Comparison of ENCODE assay signal across 8 cellular contexts in the genomic region with DNA sequence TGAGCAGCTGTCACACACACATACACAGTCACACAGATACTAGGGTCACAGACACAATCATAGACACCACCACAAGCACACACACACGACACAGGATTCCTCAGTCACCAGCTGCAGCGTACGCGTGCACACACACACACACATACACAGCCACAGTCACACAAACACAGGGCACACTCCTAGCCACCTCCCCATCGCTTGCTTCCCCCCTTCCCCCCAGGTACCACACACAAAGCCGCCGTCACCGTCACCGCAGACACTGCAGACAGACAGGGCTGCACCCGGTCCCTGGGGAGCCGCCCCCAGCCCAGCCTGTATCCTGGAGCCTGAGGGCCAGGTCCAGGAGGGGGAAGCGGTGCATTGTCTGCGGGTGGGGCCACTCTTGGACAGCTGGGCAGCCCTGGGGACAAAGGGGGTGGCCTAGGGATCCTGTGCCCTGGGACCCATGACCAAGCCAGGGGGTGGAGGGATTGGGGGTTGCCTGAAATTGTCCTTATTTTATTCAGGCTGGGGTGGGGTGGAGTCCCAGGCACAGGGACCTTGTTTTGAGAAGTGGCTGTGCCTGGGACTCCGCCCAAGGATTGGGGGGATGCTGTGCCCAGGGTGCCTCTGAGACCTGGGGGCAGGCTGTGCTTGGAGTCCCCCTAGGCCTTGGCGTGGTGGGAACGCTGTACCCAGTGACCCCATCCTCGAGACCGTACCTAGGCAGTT. TPM values are rescaled to one million over a fixed set of nuclear protein-coding genes. Genes with fewer than 3 reads are reported as not detected.
DNase-seq lines count a peak whose midpoint lies in the region; ATAC-seq and TF ChIP-seq lines count a peak whose summit lies in the region.

No MANE protein-coding gene starts in this region.

- peak; percentile 15 for DNase-seq in AG10803 (ENCODE audit: low read depth)
- no peak for DNase-seq in mammary epithelial cell
- DNase-seq in lower lobe of right lung, result no peak
- no peak for DNase-seq in aorta
- DNase-seq in DMS114 treated with DMSO at 0.1 percent for 48 hours (lab: John Stamatoyannopoulos, UW; ENCODE audit: unreplicated experiment), result no peak
- DNase-seq in AML-193 (lab: John Stamatoyannopoulos, UW), result no peak
- DNase-seq in 8988T, result no peak

- ATAC-seq in lower lobe of right lung, result no peak
- no peak for ATAC-seq in aorta (ENCODE audit: low FRiP score)

- H2AFZ ChIP-seq in mammary epithelial cell (ENCODE audit: low read depth, low read length), result peak overlapping the region; percentile 50

- H3K9me3 ChIP-seq in HUES64 (ENCODE audit: insufficient read depth, low read depth, low read length) (no peaks in the 10 kb centered on the region), mammary epithelial cell (replicated peaks; ENCODE audit: insufficient read depth, low read length) (no peaks in the 10 kb centered on the region), lower lobe of right lung (no peaks in the 10 kb centered on the region), aorta (ENCODE audit: control insufficient read depth, low read length) (no peaks in the 10 kb centered on the region)

- no peaks in the 10 kb centered on the region for H4K20me1 ChIP-seq in mammary epithelial cell (ENCODE audit: insufficient read depth, low read length)

- no peak for TF ChIP-seq CTCF in AG10803 (conservative IDR thresholded peaks at IDR 0.05; ENCODE audit: low read length)
- no peak for TF ChIP-seq CTCF in mammary epithelial cell (conservative IDR thresholded peaks at IDR 0.05 in 1 of 2, IDR thresholded peaks at IDR 0.05 in 1 of 2; ENCODE audit: extremely low read depth in 1 of 2, insufficient read depth in 1 of 2, low read depth in 1 of 2, low read length in 2 of 2)
- no peak for TF ChIP-seq CTCF in lower lobe of right lung (IDR thresholded peaks at IDR 0.05)

- H3K27ac ChIP-seq in HUES64 (ENCODE audit: low read depth, low read length) (no peak overlapping the region), mammary epithelial cell (ENCODE audit: insufficient read depth, low read depth, low read length) (no peak overlapping the region), lower lobe of right lung (peak overlapping the region; percentile 69), aorta (ENCODE audit: low read depth in 1 of 2, low read length in 2 of 2) (peak overlapping the region in 1 of 2 donors; percentile 38)

- WGBS in HUES64, result 27% methylated on average over 18 of the region's 18 CpGs
- WGBS in mammary epithelial cell (ENCODE audit: low coverage, missing lambda C conversion rate), result 17% methylated on average over 7 of the region's 18 CpGs
- 5% methylated on average over 18 of the region's 18 CpGs for whole genome bisulfite sequencing in aorta, 2 donors

- H3K4me3 ChIP-seq in AG10803 (ENCODE audit: low read length) (peak overlapping the region; percentile 97), HUES64 (ENCODE audit: low read length) (peak overlapping the region; percentile 73), mammary epithelial cell (replicated peaks in 1 of 3; ENCODE audit: insufficient read depth in 1 of 3, low read depth in 2 of 3, low read length in 3 of 3) (peak overlapping the region; percentile 54 to 61 (median 59)), lower lobe of right lung (peak overlapping the region; percentile 64), aorta (ENCODE audit: low read length in 2 of 2) (peak overlapping the region; percentile 62 to 75)

- H3K9ac ChIP-seq in HUES64 (ENCODE audit: low read depth, low read length), result peak overlapping the region; percentile 73
- peak overlapping the region; percentile 76 for H3K9ac ChIP-seq in mammary epithelial cell (ENCODE audit: insufficient read depth, low read length)

- H3K27me3 ChIP-seq in HUES64 (ENCODE audit: insufficient read depth, low read length) (no peaks in the 10 kb centered on the region), mammary epithelial cell (ENCODE audit: insufficient read depth, low read length) (no peaks in the 10 kb centered on the region), lower lobe of right lung (ENCODE audit: low read depth) (no peaks in the 10 kb centered on the region), aorta (ENCODE audit: control insufficient read depth in 1 of 2, insufficient read depth in 2 of 2, low read length in 1 of 2) (no peaks in the 10 kb centered on the region)

- intact Hi-C loops in mammary epithelial cell (cut with micrococcal nuclease), result loop anchor here (1.0 to 2.0 kb wide), 2 partner anchors 23 to 26 kb away; no protein-coding TSS in a partner anchor
- intact Hi-C loops in lower lobe of right lung (cut with DNase I), result no loop called here
- intact Hi-C loops in aorta (cut with DNase I), result loop anchor here in 1 of 2 donors (1.0 to 2.0 kb wide), 2 partner anchors 27 to 61 kb away; partner anchors contain the start of genes ACTMAP, COQ8B and SNRPA

- in situ Hi-C loops in mammary epithelial cell (cut with MboI; ENCODE audit: low sequenced_read_pairs in 2 of 2), result no loop called here

- dilution Hi-C loops in mammary epithelial cell (cut with HindIII; ENCODE audit: low sequenced_read_pairs), result loop anchor here (10.0 kb wide), 1 partner anchor 135 kb away; no protein-coding TSS in a partner anchor

- H3K4me2 ChIP-seq in mammary epithelial cell (ENCODE audit: insufficient read depth, low read depth, low read length), result peak overlapping the region; percentile 85

- H3K36me3 ChIP-seq in HUES64 (ENCODE audit: insufficient read depth, low read length) (peaks cover 19% of the 10 kb centered on the region), mammary epithelial cell (ENCODE audit: insufficient read depth, low read length) (peaks cover 1% of the 10 kb centered on the region), lower lobe of right lung (peaks cover 37% of the 10 kb centered on the region), aorta (ENCODE audit: control insufficient read depth in 1 of 2, insufficient read depth in 2 of 2, low read length in 1 of 2) (peaks cover 0 to 9% of the 10 kb centered on the region in 2 donors)

- H3K4me1 ChIP-seq in HUES64 (ENCODE audit: insufficient read depth, low read length) (peaks cover 5% of the 10 kb centered on the region; the same call in 1 of the 2 replicates), mammary epithelial cell (ENCODE audit: insufficient read depth, low read length) (peaks cover 18% of the 10 kb centered on the region), lower lobe of right lung (peaks cover 26% of the 10 kb centered on the region), aorta (ENCODE audit: control insufficient read depth in 1 of 2, insufficient read depth in 2 of 2, low read length in 2 of 2) (no peaks in the 10 kb centered on the region)

- peaks cover 17% of the 10 kb centered on the region for H3K79me2 ChIP-seq in mammary epithelial cell (ENCODE audit: insufficient read depth, low read length)

- BruUV-seq in mammary epithelial cell (replicated peaks; lab: Mats Ljungman, UMichigan), result no TSS peak

- CTCF ChIA-PET in mammary epithelial cell (lab: Charles Lee; ENCODE audit: low non-redundant PET), result no interaction called here

RNA-seq across cellular contexts. Expression of gene NUMBL, which starts 1.0 kb away (rescaled TPM):
- 11.7 TPM for polyA plus RNA-seq in HUES64 (2013, experiment 1 of 2)
- 15.1 TPM for polyA plus RNA-seq in HUES64 (2013, experiment 2 of 2)
- 10 to 100 TPM; 12.5 to 21.2 TPM for total RNA-seq in mammary epithelial cell
- 9.3 TPM for polyA plus RNA-seq in mammary epithelial cell
- 15.8 TPM for polyA minus RNA-seq in mammary epithelial cell
- total RNA-seq in lower lobe of right lung, result 17.7 TPM
- total RNA-seq in aorta, result 10 to 100 TPM; 51.7 to 95.4 TPM
- 10 to 100 TPM in 1 of 2 donors, 1 to 10 TPM in 1; 9.8 to 70.2 TPM for polyA plus RNA-seq in aorta

RNA-seq across cellular contexts. Expression of gene COQ8B, which starts 27.2 kb away (rescaled TPM):
- 22.3 TPM for polyA plus RNA-seq in HUES64 (2013, experiment 1 of 2)
- 27.4 TPM for polyA plus RNA-seq in HUES64 (2013, experiment 2 of 2)
- 10 to 100 TPM; 23.8 to 32.0 TPM for total RNA-seq in mammary epithelial cell
- polyA plus RNA-seq in mammary epithelial cell, result 23.0 TPM
- 39.1 TPM for polyA minus RNA-seq in mammary epithelial cell
- total RNA-seq in lower lobe of right lung, result 43.9 TPM
- 10 to 100 TPM; 26.2 to 39.3 TPM for total RNA-seq in aorta
- 10 to 100 TPM; 20.5 to 79.8 TPM for polyA plus RNA-seq in aorta

RNA-seq across cellular contexts. Expression of gene ITPKC, which starts 27.4 kb away (rescaled TPM):
- 6.6 TPM for polyA plus RNA-seq in HUES64 (2013, experiment 1 of 2)
- 7.3 TPM for polyA plus RNA-seq in HUES64 (2013, experiment 2 of 2)
- total RNA-seq in mammary epithelial cell (10 to 100 TPM; 38.7 to 40.0 TPM), lower lobe of right lung (34.9 TPM), aorta (10 to 100 TPM; 23.9 to 25.7 TPM)
- polyA plus RNA-seq in mammary epithelial cell (25.4 TPM), aorta (10 to 100 TPM; 11.1 to 13.8 TPM)
- polyA minus RNA-seq in mammary epithelial cell, result 36.0 TPM
